In genomic region chr21:31616216-31616615, GRCh38 we compare ENCODE assay signal across 35 cellular contexts.
"Had no signal": no experiment of that assay in that cellular context is flagged by ENCODE, and none has a peak within 500 bp of the region (broad histone marks: within the 10 kb centered on the region; RNA-seq: fewer than 3 reads in every experiment).

No MANE protein-coding gene starts in this region.

- H3K4me2 ChIP-seq: SK-N-SH had no signal

- H3K4me1 ChIP-seq: ascending aorta, Peyer's patch, SJSA1 had no signal

- ATAC-seq: activated CD8-positive, alpha-beta T cell treated with anti-CD3 and anti-CD28 coated beads for 36 hours; activated T-cell treated with anti-CD3 and anti-CD28 coated beads, Interleukin-2, amount 50 U/mL, for 72 hours; activated T-helper 17 cell treated with anti-CD3 and anti-CD28 coated beads, Interleukin-2, amount 50 U/mL, for 72 hours; PC-3 had no signal

- H3K27ac ChIP-seq: ascending aorta, cardiac muscle cell, Peyer's patch, SJSA1 had no signal

- H3K27ac Mint-ChIP-seq: activated CD4-positive, alpha-beta T cell treated with anti-CD3 and anti-CD28 coated beads, Interleukin-2, amount 10 ng/mL, durations not matched to agents 24 days and 14 days; activated CD8-positive, alpha-beta T cell treated with anti-CD3 and anti-CD28 coated beads for 36 hours; activated naive CD8-positive, alpha-beta T cell treated with anti-CD3 and anti-CD28 coated beads, Interleukin-2, amount 10 ng/mL, durations not matched to agents 7 days and 5 days; activated T-cell treated with anti-CD3 and anti-CD28 coated beads, Interleukin-2, amount 50 U/mL, for 72 hours; activated T-helper 17 cell treated with anti-CD3 and anti-CD28 coated beads, Interleukin-2, amount 50 U/mL, for 72 hours; T-helper 1 cell treated with Interleukin-12 subunit alpha and Interleukin-12 subunit beta and Interleukin-4 antibody, amounts not matched to agents 30 μg/mL and 1 μg/mL, for 36 hours; T-helper 2 cell treated with Interferon-gamma antibody and Interleukin-4, amounts not matched to agents 5 μg/mL and 100 μg/mL, for 36 hours had no signal

- H3K27me3 ChIP-seq: ascending aorta, cardiac muscle cell, MG63, Peyer's patch, SJSA1 had no signal

- H3K4me3 Mint-ChIP-seq: activated CD4-positive, alpha-beta T cell treated with anti-CD3 and anti-CD28 coated beads, Interleukin-2, amount 10 ng/mL, durations not matched to agents 24 days and 14 days; activated CD8-positive, alpha-beta T cell treated with anti-CD3 and anti-CD28 coated beads for 36 hours; activated naive CD8-positive, alpha-beta T cell treated with anti-CD3 and anti-CD28 coated beads, Interleukin-2, amount 10 ng/mL, durations not matched to agents 7 days and 5 days; activated T-cell treated with anti-CD3 and anti-CD28 coated beads, Interleukin-2, amount 50 U/mL, for 72 hours; activated T-helper 17 cell treated with anti-CD3 and anti-CD28 coated beads, Interleukin-2, amount 50 U/mL, for 72 hours; T-helper 1 cell treated with Interleukin-12 subunit alpha and Interleukin-12 subunit beta and Interleukin-4 antibody, amounts not matched to agents 30 μg/mL and 1 μg/mL, for 36 hours; T-helper 2 cell treated with Interferon-gamma antibody and Interleukin-4, amounts not matched to agents 5 μg/mL and 100 μg/mL, for 36 hours had no signal

- H3K9me2 ChIP-seq: SK-N-SH had no signal

- H3K36me3 ChIP-seq: ascending aorta, cardiac muscle cell, MG63, Peyer's patch, SJSA1 had no signal

- FAIRE-seq: TTC549 had no signal

- H3K4me3 ChIP-seq: ascending aorta, cardiac muscle cell, MG63, Peyer's patch, SJSA1 had no signal

- H3K9me3 ChIP-seq: ascending aorta, MG63, Peyer's patch, SJSA1, SK-N-SH had no signal

- DNase-seq: activated CD4-positive, alpha-beta T cell treated with anti-CD3 and anti-CD28 coated beads, Interleukin-2, amount 10 ng/mL, durations not matched to agents 24 days and 14 days; activated CD4-positive, alpha-beta T cell treated with anti-CD3 and anti-CD28 coated beads, Interleukin-2, amount 50 U/mL, for 4 hours; activated CD8-positive, alpha-beta T cell treated with anti-CD3 and anti-CD28 coated beads for 36 hours; activated effector memory CD4-positive, alpha-beta T cell treated with anti-CD3 and anti-CD28 coated beads, Interleukin-2, amount 50 U/mL, for 16 hours; activated naive CD4-positive, alpha-beta T cell; activated naive CD4-positive, alpha-beta T cell treated with anti-CD3 and anti-CD28 coated beads, Interleukin-2, amount 50 U/mL, for 16 hours; activated naive CD8-positive, alpha-beta T cell treated with anti-CD3 and anti-CD28 coated beads, Interleukin-2, amount 10 ng/mL, durations not matched to agents 7 days and 5 days; activated T-cell treated with anti-CD3 and anti-CD28 coated beads, Interleukin-2, amount 50 U/mL, for 1 hour; activated T-cell treated with anti-CD3 and anti-CD28 coated beads, Interleukin-2, amount 50 U/mL, for 72 hours; amygdala; Karpas-422; MG63; NCI-H1048; NCI-H1105 treated with DMSO at 0.1 percent for 48 hours; NCI-H1436; NCI-H1694; NCI-H1930; NCI-H2227 treated with DMSO at 0.1 percent for 48 hours; NCI-H446; NCI-H510A treated with DMSO at 0.1 percent for 48 hours; NCI-H526 treated with DMSO at 0.1 percent for 48 hours; NCI-H82; NK-92 treated with Interleukin-12 subunit alpha and Interleukin-12 subunit beta, amount 100 ng/mL, for 24 hours; PC-3; Peyer's patch; RPMI8226; SHP77 treated with DMSO at 0.1 percent for 48 hours; SK-N-SH had no signal

- H3K9ac ChIP-seq: SK-N-SH had no signal
